Comparison of ENCODE assay signal across 23 cellular contexts in genomic region chr5:36206913-36207312, GRCh38.
"Had no signal": no experiment of that assay in that cellular context is flagged by ENCODE, and none has a peak within 500 bp of the region (broad histone marks: within the 10 kb centered on the region; RNA-seq: fewer than 3 reads in every experiment).

No MANE protein-coding gene starts in this region.

- H2AFZ ChIP-seq: hepatocyte, neural progenitor cell had no signal

- H3K9me3 ChIP-seq: colonic mucosa, esophagus muscularis mucosa, gastroesophageal sphincter, heart left ventricle, mucosa of descending colon, prostate gland, right atrium auricular region, sigmoid colon, stomach, thyroid gland, upper lobe of left lung had no signal

- H3K4me2 ChIP-seq: hepatocyte, neural progenitor cell had no signal

- ATAC-seq: foreskin keratinocyte; gastroesophageal sphincter; heart left ventricle; mucosa of descending colon; stimulated activated effector memory CD8-positive, alpha-beta T cell treated with anti-CD3 and anti-CD28 coated beads, Interleukin-12 subunit alpha, Interleukin-12 subunit beta, amount 100 ng/mL, for 72 hours had no signal

- H3K36me3 ChIP-seq: colonic mucosa, prostate gland, thyroid gland had no signal

- H3K4me1 ChIP-seq: colonic mucosa, neural progenitor cell, prostate gland, thyroid gland had no signal

- H3K79me2 ChIP-seq: hepatocyte had no signal

- H3K9ac ChIP-seq: neural progenitor cell had no signal

- H3K4me3 ChIP-seq: colonic mucosa, esophagus muscularis mucosa, gastroesophageal sphincter, heart left ventricle, hepatocyte, lung, mucosa of descending colon, neural progenitor cell, prostate gland, right atrium auricular region, sigmoid colon, stomach, thyroid gland, upper lobe of left lung had no signal

- DNase-seq: central memory CD4-positive, alpha-beta T cell; colonic mucosa; effector CD8-positive, alpha-beta T cell; endodermal cell; foreskin keratinocyte; heart left ventricle; mucosa of descending colon; naive B cell; sigmoid colon; stimulated activated CD4-positive, alpha-beta T cell treated with anti-CD3 and anti-CD28 coated beads, Interleukin-2, amount 100 ng/mL, for 24 hours; stimulated activated CD4-positive, alpha-beta T cell treated with anti-CD3 and anti-CD28 coated beads, Interleukin-4, amount 100 ng/mL, for 24 hours; stimulated activated naive CD4-positive, alpha-beta T cell treated with Interleukin-2 at 50 U/mL for 16 hours; stomach; thyroid gland; upper lobe of left lung had no signal

- H3K27ac ChIP-seq: colonic mucosa, esophagus muscularis mucosa, foreskin keratinocyte, gastroesophageal sphincter, heart left ventricle, hepatocyte, neural progenitor cell, prostate gland, right atrium auricular region, sigmoid colon, stomach, thyroid gland, upper lobe of left lung had no signal

- H3K27me3 ChIP-seq: colonic mucosa, esophagus muscularis mucosa, foreskin keratinocyte, gastroesophageal sphincter, heart left ventricle, hepatocyte, neural progenitor cell, right atrium auricular region, sigmoid colon, stomach, thyroid gland, upper lobe of left lung had no signal
